In the genomic region with DNA sequence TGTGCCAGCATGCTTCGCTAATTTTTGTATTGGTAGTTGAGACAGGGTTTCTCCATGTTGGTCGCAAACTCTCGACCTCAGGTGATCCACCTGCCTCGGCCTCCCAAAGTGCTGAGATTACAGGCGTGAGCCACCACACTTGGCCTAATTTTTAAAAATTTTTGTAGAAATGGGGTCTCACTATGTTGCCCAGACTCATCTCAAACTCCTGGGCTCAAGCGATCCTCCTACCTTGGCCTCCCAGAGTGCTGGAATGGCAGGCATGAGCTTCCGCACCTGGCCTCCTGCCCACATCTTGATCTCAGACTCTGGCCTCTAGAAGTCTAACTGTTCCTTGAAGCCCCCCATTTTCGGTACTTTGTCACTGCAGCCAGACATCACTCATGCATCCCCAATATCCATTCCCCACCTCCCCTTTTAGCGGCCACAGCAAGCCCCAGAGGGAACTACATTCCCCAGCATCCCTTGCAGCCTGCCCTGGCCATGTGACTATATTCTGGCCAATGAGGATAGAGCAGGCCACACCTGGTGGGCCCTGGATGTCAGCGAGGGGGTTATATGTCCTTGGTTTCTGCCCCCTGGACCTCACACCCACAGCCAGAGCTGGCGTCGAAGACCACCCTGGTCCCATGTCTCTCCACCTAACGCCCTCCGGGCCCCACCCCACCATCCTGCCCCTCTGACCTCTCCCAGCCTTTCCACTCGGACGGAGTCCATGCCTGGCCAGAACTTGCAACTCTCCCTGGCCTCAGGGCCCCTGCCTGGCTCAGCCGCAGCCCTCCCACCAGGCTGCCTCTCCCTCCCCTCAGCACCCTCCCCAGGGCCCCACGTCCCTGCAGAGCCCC, we compare ENCODE assay signal across 2 cellular contexts.
TF ChIP-seq lines count a peak whose summit lies in the region.

No MANE protein-coding gene starts in this region.

TF ChIP-seq in GM23338, 12 proteins besides CTCF, POLR2A, EP300 and RAD21 (continued from another document):
- no peak for TF ChIP-seq POLR2AphosphoS5 (IDR thresholded peaks at IDR 0.05; ENCODE audit: low read depth)
TF ChIP-seq in GM23338: peak in this region for 1.

TF ChIP-seq in SK-N-SH, 30 proteins besides CTCF, POLR2A, EP300 and RAD21 (continued from another document):
- TF ChIP-seq, protein P1, sequence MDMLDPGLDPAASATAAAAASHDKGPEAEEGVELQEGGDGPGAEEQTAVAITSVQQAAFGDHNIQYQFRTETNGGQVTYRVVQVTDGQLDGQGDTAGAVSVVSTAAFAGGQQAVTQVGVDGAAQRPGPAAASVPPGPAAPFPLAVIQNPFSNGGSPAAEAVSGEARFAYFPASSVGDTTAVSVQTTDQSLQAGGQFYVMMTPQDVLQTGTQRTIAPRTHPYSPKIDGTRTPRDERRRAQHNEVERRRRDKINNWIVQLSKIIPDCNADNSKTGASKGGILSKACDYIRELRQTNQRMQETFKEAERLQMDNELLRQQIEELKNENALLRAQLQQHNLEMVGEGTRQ (IDR thresholded peaks at IDR 0.05; ENCODE audit: borderline replicate concordance, low read depth, low read length), result peak; percentile 72
- TF ChIP-seq MEF2A (IDR thresholded peaks at IDR 0.05; ENCODE audit: borderline replicate concordance, low read depth), result no peak
- TF ChIP-seq, protein P2, sequence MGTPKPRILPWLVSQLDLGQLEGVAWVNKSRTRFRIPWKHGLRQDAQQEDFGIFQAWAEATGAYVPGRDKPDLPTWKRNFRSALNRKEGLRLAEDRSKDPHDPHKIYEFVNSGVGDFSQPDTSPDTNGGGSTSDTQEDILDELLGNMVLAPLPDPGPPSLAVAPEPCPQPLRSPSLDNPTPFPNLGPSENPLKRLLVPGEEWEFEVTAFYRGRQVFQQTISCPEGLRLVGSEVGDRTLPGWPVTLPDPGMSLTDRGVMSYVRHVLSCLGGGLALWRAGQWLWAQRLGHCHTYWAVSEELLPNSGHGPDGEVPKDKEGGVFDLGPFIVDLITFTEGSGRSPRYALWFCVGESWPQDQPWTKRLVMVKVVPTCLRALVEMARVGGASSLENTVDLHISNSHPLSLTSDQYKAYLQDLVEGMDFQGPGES (IDR thresholded peaks at IDR 0.05; ENCODE audit: low read depth, low read length), result no peak
- TF ChIP-seq, protein P3, sequence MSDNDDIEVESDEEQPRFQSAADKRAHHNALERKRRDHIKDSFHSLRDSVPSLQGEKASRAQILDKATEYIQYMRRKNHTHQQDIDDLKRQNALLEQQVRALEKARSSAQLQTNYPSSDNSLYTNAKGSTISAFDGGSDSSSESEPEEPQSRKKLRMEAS (IDR thresholded peaks at IDR 0.05; ENCODE audit: low read depth), result no peak
- no peak for TF ChIP-seq FOXJ3 (CRISPR knock-in tag; IDR thresholded peaks at IDR 0.05)
- no peak for TF ChIP-seq SIN3A (IDR thresholded peaks at IDR 0.05; ENCODE audit: borderline replicate concordance, low read depth, low read length)
- TF ChIP-seq, protein P4, sequence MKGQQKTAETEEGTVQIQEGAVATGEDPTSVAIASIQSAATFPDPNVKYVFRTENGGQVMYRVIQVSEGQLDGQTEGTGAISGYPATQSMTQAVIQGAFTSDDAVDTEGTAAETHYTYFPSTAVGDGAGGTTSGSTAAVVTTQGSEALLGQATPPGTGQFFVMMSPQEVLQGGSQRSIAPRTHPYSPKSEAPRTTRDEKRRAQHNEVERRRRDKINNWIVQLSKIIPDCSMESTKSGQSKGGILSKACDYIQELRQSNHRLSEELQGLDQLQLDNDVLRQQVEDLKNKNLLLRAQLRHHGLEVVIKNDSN (IDR thresholded peaks at IDR 0.05; ENCODE audit: borderline replicate concordance, low read depth), result peak; percentile 97
- TF ChIP-seq RXRA (IDR thresholded peaks at IDR 0.05; ENCODE audit: borderline replicate concordance, low read depth), result no peak
- no peak for TF ChIP-seq TEAD4 (IDR thresholded peaks at IDR 0.05; ENCODE audit: borderline replicate concordance, insufficient read depth)
